Comparison of ENCODE assay signal across 2 cellular contexts in genomic region chr7:21753071-21753470, GRCh38.
TF ChIP-seq lines count a peak whose summit lies in the region.

No MANE protein-coding gene starts in this region.

TF ChIP-seq in GM23338, 12 proteins besides CTCF, POLR2A, EP300 and RAD21 (continued from another document):
- TF ChIP-seq ETS1 (IDR thresholded peaks at IDR 0.05) (no peak), EZH2 (IDR thresholded peaks at IDR 0.05; ENCODE audit: low read depth, unreplicated experiment) (no peak), NANOG (IDR thresholded peaks at IDR 0.05; ENCODE audit: borderline replicate concordance) (no peak), POLR2AphosphoS5 (IDR thresholded peaks at IDR 0.05; ENCODE audit: low read depth) (no peak), ZNF331 (CRISPR knock-in tag; IDR thresholded peaks at IDR 0.05; ENCODE audit: low read depth) (no peak), JUNB (IDR thresholded peaks at IDR 0.05; ENCODE audit: unreplicated experiment) (no peak)

TF ChIP-seq in HCT116, 20 proteins besides CTCF, POLR2A, EP300 and RAD21 (continued from another document):
- TF ChIP-seq ZBTB33 (IDR thresholded peaks at IDR 0.05; ENCODE audit: extremely low read depth, insufficient replicate concordance, low read length) (no peak), CEBPB (IDR thresholded peaks at IDR 0.05; ENCODE audit: low read depth) (no peak), TCF7L2 (IDR thresholded peaks at IDR 0.05; ENCODE audit: borderline replicate concordance, extremely low read depth, insufficient read depth, insufficient read length) (no peak), SP1 (IDR thresholded peaks at IDR 0.05; ENCODE audit: low read depth) (no peak), ELF1 (IDR thresholded peaks at IDR 0.05; ENCODE audit: borderline replicate concordance, low read depth) (no peak), FOSL1 (IDR thresholded peaks at IDR 0.05; ENCODE audit: low read depth) (no peak), ZFX (IDR thresholded peaks at IDR 0.05) (no peak), SIN3A (IDR thresholded peaks at IDR 0.05; ENCODE audit: low read depth) (no peak), YY1 (IDR thresholded peaks at IDR 0.05; ENCODE audit: extremely low read depth, insufficient replicate concordance, low read depth, low read length) (no peak), JUND (IDR thresholded peaks at IDR 0.05) (no peak), SRF (IDR thresholded peaks at IDR 0.05; ENCODE audit: low read depth) (no peak), POLR2AphosphoS5 (IDR thresholded peaks at IDR 0.05; ENCODE audit: low read depth, low read length) (no peak), EZH2 (IDR thresholded peaks at IDR 0.05) (no peak), ZNF274 (IDR thresholded peaks at IDR 0.05; ENCODE audit: low read depth, low read length) (no peak)
- TF ChIP-seq, protein P1, sequence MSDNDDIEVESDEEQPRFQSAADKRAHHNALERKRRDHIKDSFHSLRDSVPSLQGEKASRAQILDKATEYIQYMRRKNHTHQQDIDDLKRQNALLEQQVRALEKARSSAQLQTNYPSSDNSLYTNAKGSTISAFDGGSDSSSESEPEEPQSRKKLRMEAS (IDR thresholded peaks at IDR 0.05), result no peak
- TF ChIP-seq, protein P2, sequence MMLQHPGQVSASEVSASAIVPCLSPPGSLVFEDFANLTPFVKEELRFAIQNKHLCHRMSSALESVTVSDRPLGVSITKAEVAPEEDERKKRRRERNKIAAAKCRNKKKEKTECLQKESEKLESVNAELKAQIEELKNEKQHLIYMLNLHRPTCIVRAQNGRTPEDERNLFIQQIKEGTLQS (IDR thresholded peaks at IDR 0.05), result no peak
- TF ChIP-seq, protein P3, sequence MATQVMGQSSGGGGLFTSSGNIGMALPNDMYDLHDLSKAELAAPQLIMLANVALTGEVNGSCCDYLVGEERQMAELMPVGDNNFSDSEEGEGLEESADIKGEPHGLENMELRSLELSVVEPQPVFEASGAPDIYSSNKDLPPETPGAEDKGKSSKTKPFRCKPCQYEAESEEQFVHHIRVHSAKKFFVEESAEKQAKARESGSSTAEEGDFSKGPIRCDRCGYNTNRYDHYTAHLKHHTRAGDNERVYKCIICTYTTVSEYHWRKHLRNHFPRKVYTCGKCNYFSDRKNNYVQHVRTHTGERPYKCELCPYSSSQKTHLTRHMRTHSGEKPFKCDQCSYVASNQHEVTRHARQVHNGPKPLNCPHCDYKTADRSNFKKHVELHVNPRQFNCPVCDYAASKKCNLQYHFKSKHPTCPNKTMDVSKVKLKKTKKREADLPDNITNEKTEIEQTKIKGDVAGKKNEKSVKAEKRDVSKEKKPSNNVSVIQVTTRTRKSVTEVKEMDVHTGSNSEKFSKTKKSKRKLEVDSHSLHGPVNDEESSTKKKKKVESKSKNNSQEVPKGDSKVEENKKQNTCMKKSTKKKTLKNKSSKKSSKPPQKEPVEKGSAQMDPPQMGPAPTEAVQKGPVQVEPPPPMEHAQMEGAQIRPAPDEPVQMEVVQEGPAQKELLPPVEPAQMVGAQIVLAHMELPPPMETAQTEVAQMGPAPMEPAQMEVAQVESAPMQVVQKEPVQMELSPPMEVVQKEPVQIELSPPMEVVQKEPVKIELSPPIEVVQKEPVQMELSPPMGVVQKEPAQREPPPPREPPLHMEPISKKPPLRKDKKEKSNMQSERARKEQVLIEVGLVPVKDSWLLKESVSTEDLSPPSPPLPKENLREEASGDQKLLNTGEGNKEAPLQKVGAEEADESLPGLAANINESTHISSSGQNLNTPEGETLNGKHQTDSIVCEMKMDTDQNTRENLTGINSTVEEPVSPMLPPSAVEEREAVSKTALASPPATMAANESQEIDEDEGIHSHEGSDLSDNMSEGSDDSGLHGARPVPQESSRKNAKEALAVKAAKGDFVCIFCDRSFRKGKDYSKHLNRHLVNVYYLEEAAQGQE (IDR thresholded peaks at IDR 0.05; ENCODE audit: low read depth), result no peak
